1 cellular context compared by ENCODE assay signal in genomic region chr19:1406818-1407661, GRCh38.
TF ChIP-seq lines count a peak whose summit lies in the region.

Gene DAZAP1, plus strand, starts transcription at chr19:1407586. Its CDS starts 188 bp downstream, at chr19:1407774.

TF ChIP-seq in HepG2, 621 proteins besides CTCF, POLR2A, EP300 and RAD21 (continued from another document and continues in another):
- TF ChIP-seq NFAT5 (CRISPR knock-in tag; IDR thresholded peaks at IDR 0.05) (no peak), IKZF1 (IDR thresholded peaks at IDR 0.05) (no peak), GLMP (CRISPR knock-in tag; IDR thresholded peaks at IDR 0.05; ENCODE audit: borderline replicate concordance) (no peak), ZMYM2 (CRISPR knock-in tag; IDR thresholded peaks at IDR 0.05) (no peak), ZNF343 (CRISPR knock-in tag; IDR thresholded peaks at IDR 0.05) (no peak), CSRNP1 (CRISPR knock-in tag; IDR thresholded peaks at IDR 0.05) (no peak; the same call in 1 of the 2 replicates), PHF20 (CRISPR knock-in tag; IDR thresholded peaks at IDR 0.05) (no peak), PITX1 (CRISPR knock-in tag; IDR thresholded peaks at IDR 0.05) (no peak), FOXP1 (IDR thresholded peaks at IDR 0.05) (no peak), FOXP1 (CRISPR knock-in tag; IDR thresholded peaks at IDR 0.05) (no peak), ZNF275 (CRISPR knock-in tag; IDR thresholded peaks at IDR 0.05; ENCODE audit: borderline replicate concordance) (0 out of 2 replicates have a peak, but pooled peaks have one; percentile 31), ZNF18 (CRISPR knock-in tag; IDR thresholded peaks at IDR 0.05; ENCODE audit: insufficient replicate concordance) (no peak), THAP9 (CRISPR knock-in tag; IDR thresholded peaks at IDR 0.05; ENCODE audit: borderline replicate concordance) (no peak), ZNF280D (CRISPR knock-in tag; IDR thresholded peaks at IDR 0.05) (no peak), REST (IDR thresholded peaks at IDR 0.05; ENCODE audit: borderline replicate concordance in 1 of 2, low read depth in 1 of 2, low read length in 2 of 2) (no peak), ZNF777 (CRISPR knock-in tag; IDR thresholded peaks at IDR 0.05) (peak; percentile 11; the same call in 1 of the 2 replicates), CBX5 (CRISPR knock-in tag; IDR thresholded peaks at IDR 0.05; ENCODE audit: borderline replicate concordance) (no peak; the same call in 1 of the 2 replicates), SIX4 (CRISPR knock-in tag; IDR thresholded peaks at IDR 0.05) (no peak), KDM4B (CRISPR knock-in tag; IDR thresholded peaks at IDR 0.05) (no peak), TP53 (CRISPR knock-in tag; conservative IDR thresholded peaks at IDR 0.05) (no peak), CENPT (CRISPR knock-in tag; IDR thresholded peaks at IDR 0.05; ENCODE audit: low read depth) (no peak), ZNF121 (CRISPR knock-in tag; IDR thresholded peaks at IDR 0.05) (no peak), ETV5 (CRISPR knock-in tag; IDR thresholded peaks at IDR 0.05; ENCODE audit: borderline replicate concordance) (no peak; the same call in 1 of the 2 replicates), RCOR2 (CRISPR knock-in tag; IDR thresholded peaks at IDR 0.05) (0 out of 2 replicates have a peak, but pooled peaks have one; percentile 56), HOXD1 (CRISPR knock-in tag; IDR thresholded peaks at IDR 0.05) (0 out of 2 replicates have a peak, but pooled peaks have one; percentile 23), GRHL1 (CRISPR knock-in tag; conservative IDR thresholded peaks at IDR 0.05) (no peak), POLR2G (IDR thresholded peaks at IDR 0.05; ENCODE audit: low read depth, low read length) (peak; percentile 71), PHF5A (CRISPR knock-in tag; IDR thresholded peaks at IDR 0.05; ENCODE audit: low read depth, unreplicated experiment) (no peak)
